19 cellular contexts compared by ENCODE assay signal in the genomic region with DNA sequence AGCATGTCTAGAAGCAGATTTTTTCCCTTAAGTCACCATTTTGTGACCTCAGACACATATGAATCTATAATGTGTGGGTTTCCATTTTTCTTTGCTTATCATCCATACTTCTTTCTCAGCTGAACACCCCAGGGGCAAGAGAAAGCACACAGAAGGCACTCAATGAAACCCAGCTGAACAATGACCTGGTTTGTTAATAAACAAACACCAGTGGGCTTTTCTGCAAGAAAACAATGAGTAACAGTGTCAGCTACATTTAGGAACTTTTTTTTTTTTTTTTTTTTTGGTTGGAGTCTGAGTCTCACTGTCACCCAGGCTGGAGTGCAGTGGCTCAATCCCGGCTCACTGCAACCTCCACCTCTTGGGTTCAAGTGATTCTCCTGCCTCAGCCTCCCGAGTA.
A peak's percentile ranks its signal among the peaks of the same experiment; 100 is the strongest.
DNase-seq lines count a peak whose midpoint lies in the region; ATAC-seq lines count a peak whose summit lies in the region.
"Had no signal": no experiment of that assay in that cellular context is flagged by ENCODE, and none has a peak within 500 bp of the region (broad histone marks: within the 10 kb centered on the region; RNA-seq: fewer than 3 reads in every experiment).

No MANE protein-coding gene starts in this region.

- ATAC-seq in HG02763 (IDR thresholded peaks at IDR 0.05; ENCODE audit: unreplicated experiment) = no peak

- peak overlapping the region; percentile 13 for H3K27ac ChIP-seq in angular gyrus (ENCODE audit: low read depth, low read length)

- DNase-seq in COLO829 (ENCODE audit: low spot score) = peak; percentile 24
- peak; percentile 67 for DNase-seq in medulla oblongata (ENCODE audit: extremely low spot score)
- DNase-seq in NCI-H1105 (lab: John Stamatoyannopoulos, UW) = no peak
- no peak for DNase-seq in LoVo (ENCODE audit: low spot score)
- no peak for DNase-seq in activated CD4-positive, CD25-positive, alpha-beta regulatory T cell treated with anti-CD3 and anti-CD28 coated beads, Interleukin-2, amount 50 U/mL, for 72 hours
- DNase-seq: C1 segment of cervical spinal cord; CD8-positive, alpha-beta memory T cell; DMS79; Karpas-422; MG63; NCI-H1417 treated with DMSO at 0.1 percent for 48 hours; NCI-H187; NCI-H446; NCI-H526; RPMI8226; SHP77 treated with DMSO at 0.1 percent for 48 hours; SK-N-SH had no signal

Comparison
In these comparisons a context has a peak if more than half of its experiments do, and no peak if none do; other contexts are left out.
1. DNase-seq: peak in COLO829 (single experiment) and medulla oblongata (single experiment); none in NCI-H1105 (single experiment), LoVo (single experiment) and activated CD4-positive, CD25-positive, alpha-beta regulatory T cell treated with anti-CD3 and anti-CD28 coated beads, Interleukin-2, amount 50 U/mL, for 72 hours (single experiment).